ENCODE assay signal across 8 cellular contexts in genomic region chr10:80444646-80445319, GRCh38. TPM values are rescaled to one million over a fixed set of nuclear protein-coding genes. Genes with fewer than 3 reads are reported as not detected.
DNase-seq lines count a peak whose midpoint lies in the region; ATAC-seq lines count a peak whose summit lies in the region.

No MANE protein-coding gene starts in this region.

- peaks cover 5% of the 10 kb centered on the region for H3K36me3 Mint-ChIP-seq in effector memory CD8-positive, alpha-beta T cell (ENCODE audit: insufficient read depth)

- ATAC-seq in GM18520 (IDR thresholded peaks at IDR 0.05; ENCODE audit: unreplicated experiment), result peak; percentile 76
- ATAC-seq in HG02973 (IDR thresholded peaks at IDR 0.05; ENCODE audit: unreplicated experiment), result peak; percentile 87
- ATAC-seq in effector memory CD8-positive, alpha-beta T cell (replicated peaks), result peak; percentile 94

- H3K27me3 Mint-ChIP-seq in effector memory CD8-positive, alpha-beta T cell, result no peaks in the 10 kb centered on the region

- peak overlapping the region in 1 of 2 donors; percentile 52 for H3K27ac Mint-ChIP-seq in effector memory CD8-positive, alpha-beta T cell

- peaks cover 16 to 20% of the 10 kb centered on the region in 2 donors for H3K4me1 Mint-ChIP-seq in effector memory CD8-positive, alpha-beta T cell (ENCODE audit: low read depth in 2 of 2)

- no peaks in the 10 kb centered on the region for H3K9me3 Mint-ChIP-seq in effector memory CD8-positive, alpha-beta T cell

- peak; percentile 90 for DNase-seq in Ammon's horn (ENCODE audit: low spot score)
- peak; percentile 72 for DNase-seq in NCI-H2227 (lab: John Stamatoyannopoulos, UW; ENCODE audit: unreplicated experiment)
- peak; percentile 69 for DNase-seq in activated CD4-positive, alpha-beta T cell treated with anti-CD3 and anti-CD28 coated beads, Interleukin-2, amount 50 U/mL, for 1 hour
- DNase-seq in effector memory CD8-positive, alpha-beta T cell, result peak; percentile 62 to 82 (median 68)
- peak; percentile 73 for DNase-seq in mucosa of gallbladder (ENCODE audit: low spot score)
- peak; percentile 85 for DNase-seq in superior temporal gyrus (ENCODE audit: extremely low spot score)

- no peak overlapping the region for H3K4me3 Mint-ChIP-seq in effector memory CD8-positive, alpha-beta T cell

RNA-seq across cellular contexts. Expression of gene TSPAN14, which starts 9.3 kb away (rescaled TPM):
- total RNA-seq in mucosa of gallbladder, result 124 TPM

RNA-seq across cellular contexts. Expression of gene PRXL2A, which starts 36.4 kb away (rescaled TPM):
- total RNA-seq in mucosa of gallbladder, result 63.6 TPM

Comparison
In these comparisons a context has a peak if more than half of its experiments do, and no peak if none do; other contexts are left out.
1. Peak in every context shown above with its lines: DNase-seq and ATAC-seq.